Comparison of ENCODE assay signal across 16 cellular contexts in genomic region chr15:53910852-53911251, GRCh38.
"Had no signal": no experiment of that assay in that cellular context is flagged by ENCODE, and none has a peak within 500 bp of the region (broad histone marks: within the 10 kb centered on the region; RNA-seq: fewer than 3 reads in every experiment).

No MANE protein-coding gene starts in this region.

- H3K4me3 Mint-ChIP-seq: activated CD8-positive, alpha-beta T cell treated with anti-CD3 and anti-CD28 coated beads, Interleukin-2, amount 10 ng/mL, durations not matched to agents 7 days and 5 days; immature natural killer cell; stimulated activated memory B cell treated with anti-CD40 and anti-IgM and Interleukin-4, amounts not matched to agents 10 μg/mL and 1 μg/mL and 100 μg/mL, for 72 hours; T-helper 17 cell; WTC11 had no signal

- H3K27ac ChIP-seq: dorsolateral prefrontal cortex, neutrophil, right lobe of liver, vagina had no signal

- H3K9me3 ChIP-seq: esophagus muscularis mucosa, neutrophil, right lobe of liver, vagina had no signal

- H3K4me3 ChIP-seq: dorsolateral prefrontal cortex, right lobe of liver, vagina had no signal

- H3K4me1 ChIP-seq: right lobe of liver, vagina had no signal

- H3K27me3 ChIP-seq: esophagus muscularis mucosa, neutrophil, right lobe of liver, vagina had no signal

- H3K4me1 Mint-ChIP-seq: immature natural killer cell; stimulated activated memory B cell treated with anti-CD40 and anti-IgM and Interleukin-4, amounts not matched to agents 10 μg/mL and 1 μg/mL and 100 μg/mL, for 72 hours; T-helper 17 cell had no signal

- H3K36me3 ChIP-seq: esophagus muscularis mucosa, neutrophil, right lobe of liver, vagina had no signal

- H3K27me3 Mint-ChIP-seq: progenitor cell of endocrine pancreas; stimulated activated memory B cell treated with anti-CD40 and anti-IgM and Interleukin-4, amounts not matched to agents 10 μg/mL and 1 μg/mL and 100 μg/mL, for 72 hours; T-helper 17 cell had no signal

- ATAC-seq: activated CD8-positive, alpha-beta T cell treated with anti-CD3 and anti-CD28 coated beads, Interleukin-2, amount 10 ng/mL, durations not matched to agents 7 days and 5 days; left ventricle myocardium superior; stimulated activated memory B cell treated with anti-CD40 and anti-IgM and Interleukin-4, amounts not matched to agents 10 μg/mL and 1 μg/mL and 100 μg/mL, for 72 hours; T-helper 17 cell; WTC11 had no signal

- H3K9me3 Mint-ChIP-seq: stimulated activated memory B cell treated with anti-CD40 and anti-IgM and Interleukin-4, amounts not matched to agents 10 μg/mL and 1 μg/mL and 100 μg/mL, for 72 hours; WTC11 had no signal

- H3K36me3 Mint-ChIP-seq: immature natural killer cell; stimulated activated memory B cell treated with anti-CD40 and anti-IgM and Interleukin-4, amounts not matched to agents 10 μg/mL and 1 μg/mL and 100 μg/mL, for 72 hours; WTC11 had no signal

- DNase-seq: activated CD4-positive, alpha-beta T cell treated with anti-CD3 and anti-CD28 coated beads for 48 hours; activated CD8-positive, alpha-beta memory T cell treated with anti-CD3 and anti-CD28 coated beads, Interleukin-2, amount 50 U/mL, for 48 hours; activated CD8-positive, alpha-beta T cell treated with anti-CD3 and anti-CD28 coated beads, Interleukin-2, amount 10 ng/mL, durations not matched to agents 7 days and 5 days; aorta; foreskin fibroblast; immature natural killer cell; left ventricle myocardium superior; right lobe of liver; T-helper 17 cell had no signal

- H3K27ac Mint-ChIP-seq: activated CD8-positive, alpha-beta T cell treated with anti-CD3 and anti-CD28 coated beads, Interleukin-2, amount 10 ng/mL, durations not matched to agents 7 days and 5 days; immature natural killer cell; progenitor cell of endocrine pancreas; stimulated activated memory B cell treated with anti-CD40 and anti-IgM and Interleukin-4, amounts not matched to agents 10 μg/mL and 1 μg/mL and 100 μg/mL, for 72 hours; T-helper 17 cell had no signal
